Comparison of ENCODE assay signal across 11 cellular contexts in the genomic region with DNA sequence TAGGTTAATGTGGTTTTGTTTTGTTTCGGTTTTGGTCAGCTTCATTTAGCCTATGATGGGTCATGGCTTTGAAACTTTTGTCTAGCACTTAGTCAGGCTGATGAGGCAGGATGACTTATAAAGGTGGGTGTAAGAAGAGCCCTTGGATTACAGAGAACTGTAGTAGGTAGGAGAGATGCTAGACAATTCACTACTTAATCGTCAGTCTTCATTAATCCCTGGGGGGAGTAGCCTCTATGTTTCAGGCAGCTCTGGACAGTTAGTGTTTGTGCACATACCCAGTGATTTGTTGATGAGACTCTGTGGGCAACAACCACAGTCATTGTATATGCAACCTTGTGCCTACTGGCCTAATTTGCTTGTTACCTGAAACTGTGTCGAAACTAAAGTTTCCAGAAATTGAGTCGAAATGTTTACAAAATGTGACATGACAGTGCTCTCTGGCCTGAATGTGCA.
DNase-seq lines count a peak whose midpoint lies in the region; ATAC-seq, FAIRE-seq and TF ChIP-seq lines count a peak whose summit lies in the region.
"Had no signal": no experiment of that assay in that cellular context is flagged by ENCODE, and none has a peak within 500 bp of the region (broad histone marks: within the 10 kb centered on the region; RNA-seq: fewer than 3 reads in every experiment).

No MANE protein-coding gene starts in this region.

- SMC1A ChIA-PET in GM12878 (lab: Charles Lee; ENCODE audit: uncharacterized antibody, unreplicated experiment), result interaction anchor here (0.6 to 1.0 kb wide), 2 partner anchors 11 to 19 kb away, joined by 3 read pairs; no protein-coding TSS in a partner anchor

- RAD21 ChIA-PET in GM12878 (lab: Charles Lee; ENCODE audit: unreplicated experiment), result no interaction called here

- POLR2A ChIA-PET in GM12878 (lab: Charles Lee), result no interaction called here

- H3K9me3 ChIP-seq in GM12878 (replicated peaks; ENCODE audit: control insufficient read depth, insufficient read depth, low read length), result no peaks in the 10 kb centered on the region
- H3K9me3 ChIP-seq: breast epithelium, tibial nerve had no signal

- in situ Hi-C loops in GM12878 (cut with MboI), result no loop called here

- TF ChIP-seq EP300 in GM12878 (IDR thresholded peaks at IDR 0.05; ENCODE audit: borderline replicate concordance in 1 of 2, control insufficient read depth in 1 of 2, low read depth in 2 of 2, low read length in 2 of 2), result no peak; a peak in 2 of 4 replicates

- no peak overlapping the region for H2AFZ ChIP-seq in GM12878 (ENCODE audit: control insufficient read depth, low read depth, low read length)

- peaks cover 9% of the 10 kb centered on the region; the same call in 1 of the 2 replicates for H3K4me1 ChIP-seq in GM12878 (ENCODE audit: control insufficient read depth, insufficient read depth, low read length)
- H3K4me1 ChIP-seq: breast epithelium had no signal

- H3K4me2 ChIP-seq in GM12878 (ENCODE audit: control insufficient read depth, insufficient read depth), result no peak overlapping the region; the same call in 1 of the 2 replicates

- H4K20me1 ChIP-seq in GM12878 (ENCODE audit: control insufficient read depth, insufficient read depth), result no peaks in the 10 kb centered on the region

- H3K36me3 ChIP-seq in GM12878 (ENCODE audit: control insufficient read depth in 2 of 2, insufficient read depth in 2 of 2, low read length in 1 of 2), result peaks cover 6 to 18% of the 10 kb centered on the region in 2 experiments

- no peak for TF ChIP-seq CTCF in AG10803 (conservative IDR thresholded peaks at IDR 0.05; ENCODE audit: low read length)
- TF ChIP-seq CTCF in GM12878 (IDR thresholded peaks at IDR 0.05 in 2 of 3, conservative IDR thresholded peaks at IDR 0.05 in 1 of 3; ENCODE audit: control insufficient read depth in 2 of 3, extremely low read depth in 1 of 3, insufficient read depth in 1 of 3, low read depth in 3 of 3, low read length in 3 of 3), result no peak

- no peak overlapping the region for H3K27ac ChIP-seq in GM12878 (ENCODE audit: control insufficient read depth, insufficient read depth)

- no peaks in the 10 kb centered on the region for H3K79me2 ChIP-seq in GM12878 (ENCODE audit: control insufficient read depth, insufficient read depth, low read length)

- no peak for TF ChIP-seq POLR2A in GM12878 (IDR thresholded peaks at IDR 0.05; ENCODE audit: low read depth, low read length)

- FAIRE-seq in GM12878 (lab: Jason Lieb, UNC), result peak; percentile 35

- H3K4me3 ChIP-seq in AG10803 (ENCODE audit: low read length) (no peak overlapping the region), GM12878 (no peak overlapping the region)
- H3K4me3 ChIP-seq: breast epithelium, tibial nerve had no signal

- CTCF ChIA-PET in GM12878 (lab: Yijun Ruan, JAX), result no interaction called here

- H3K27me3 ChIP-seq in GM12878 (replicated peaks in 1 of 2; ENCODE audit: control insufficient read depth in 2 of 2, insufficient read depth in 2 of 2, low read length in 1 of 2), result no peaks in the 10 kb centered on the region
- H3K27me3 ChIP-seq: breast epithelium, tibial nerve had no signal

- WGBS in GM12878 (ENCODE audit: insufficient coverage, insufficient replicate concordance, low lambda C conversion rate, missing lambda C conversion rate), result 29% methylated on average over 4 of the region's 4 CpGs

- intact Hi-C loops in GM12878 (cut with micrococcal nuclease; ENCODE audit: unreplicated experiment), result no loop called here

- no TSS peak for BruUV-seq in GM12878 (replicated peaks; lab: Mats Ljungman, UMichigan)

- ATAC-seq in HG03095 (IDR thresholded peaks at IDR 0.05; ENCODE audit: unreplicated experiment), result peak; percentile 89
- ATAC-seq in GM12878, result peak; percentile 94

- DNase-seq in AG10803 (ENCODE audit: low read depth) (peak; percentile 31), GM19240 (ENCODE audit: insufficient read length, low spot score) (peak; percentile 24), GM12878 (ENCODE audit: low read depth, low spot score) (peak; percentile 15), cortex of kidney (lab: John Stamatoyannopoulos, UW) (no peak), SHP77 (lab: John Stamatoyannopoulos, UW) (no peak), DMS114 treated with DMSO at 0.1 percent for 48 hours (lab: John Stamatoyannopoulos, UW; ENCODE audit: unreplicated experiment) (no peak), germinal center (ENCODE audit: low spot score) (no peak)
- DNase-seq: DND-41 had no signal

- no peak for TF ChIP-seq RAD21 in GM12878 (IDR thresholded peaks at IDR 0.05; ENCODE audit: insufficient read depth, low read depth, low read length)

- H3K9ac ChIP-seq in GM12878 (ENCODE audit: control insufficient read depth, insufficient read depth, low read length), result no peak overlapping the region

TF ChIP-seq in GM12878, 131 proteins besides CTCF, POLR2A, EP300 and RAD21:
- TF ChIP-seq GABPA (IDR thresholded peaks at IDR 0.05; ENCODE audit: low read depth) (no peak), MEF2B (IDR thresholded peaks at IDR 0.05; ENCODE audit: partially characterized antibody, poor library complexity, severe bottlenecking) (no peak), RUNX3 (IDR thresholded peaks at IDR 0.05; ENCODE audit: low read length) (peak; percentile 68)
- TF ChIP-seq, protein P1, sequence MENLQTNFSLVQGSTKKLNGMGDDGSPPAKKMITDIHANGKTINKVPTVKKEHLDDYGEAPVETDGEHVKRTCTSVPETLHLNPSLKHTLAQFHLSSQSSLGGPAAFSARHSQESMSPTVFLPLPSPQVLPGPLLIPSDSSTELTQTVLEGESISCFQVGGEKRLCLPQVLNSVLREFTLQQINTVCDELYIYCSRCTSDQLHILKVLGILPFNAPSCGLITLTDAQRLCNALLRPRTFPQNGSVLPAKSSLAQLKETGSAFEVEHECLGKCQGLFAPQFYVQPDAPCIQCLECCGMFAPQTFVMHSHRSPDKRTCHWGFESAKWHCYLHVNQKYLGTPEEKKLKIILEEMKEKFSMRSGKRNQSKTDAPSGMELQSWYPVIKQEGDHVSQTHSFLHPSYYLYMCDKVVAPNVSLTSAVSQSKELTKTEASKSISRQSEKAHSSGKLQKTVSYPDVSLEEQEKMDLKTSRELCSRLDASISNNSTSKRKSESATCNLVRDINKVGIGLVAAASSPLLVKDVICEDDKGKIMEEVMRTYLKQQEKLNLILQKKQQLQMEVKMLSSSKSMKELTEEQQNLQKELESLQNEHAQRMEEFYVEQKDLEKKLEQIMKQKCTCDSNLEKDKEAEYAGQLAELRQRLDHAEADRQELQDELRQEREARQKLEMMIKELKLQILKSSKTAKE (IDR thresholded peaks at IDR 0.05; ENCODE audit: low read depth, poor library complexity, severe bottlenecking), result peak; percentile 80

Comparison
In these comparisons a context has a peak if more than half of its experiments do, and no peak if none do; other contexts are left out.
1. DNase-seq: peak in AG10803 (single experiment), GM19240 (single experiment) and GM12878 (single experiment); none in cortex of kidney (single experiment), SHP77 (0 of 2), DMS114 treated with DMSO at 0.1 percent for 48 hours (single experiment) and germinal center (single experiment).